Comparison of ENCODE assay signal across 1 cellular context in genomic region chr6:125421853-125422252, GRCh38.
TF ChIP-seq lines count a peak whose summit lies in the region.

No MANE protein-coding gene starts in this region.

TF ChIP-seq in GM23338, 12 proteins besides CTCF, POLR2A, EP300 and RAD21 (continued from another document):
- TF ChIP-seq ZNF462 (CRISPR knock-in tag; IDR thresholded peaks at IDR 0.05) = 0 out of 2 replicates have a peak, but pooled peaks have one; percentile 49
